Comparison of ENCODE assay signal across 18 cellular contexts in genomic region chr3:98885851-98886250, GRCh38. TPM values are rescaled to one million over a fixed set of nuclear protein-coding genes. Genes with fewer than 3 reads are reported as not detected.
DNase-seq lines count a peak whose midpoint lies in the region; ATAC-seq and TF ChIP-seq lines count a peak whose summit lies in the region.
"Had no signal": no experiment of that assay in that cellular context is flagged by ENCODE, and none has a peak within 500 bp of the region (broad histone marks: within the 10 kb centered on the region; RNA-seq: fewer than 3 reads in every experiment).

No MANE protein-coding gene starts in this region.

- no peak for TF ChIP-seq EP300 in upper lobe of left lung (IDR thresholded peaks at IDR 0.05)
- no peak for TF ChIP-seq EP300 in tibial nerve (IDR thresholded peaks at IDR 0.05)

- H3K4ac ChIP-seq in mesendoderm (ENCODE audit: low read depth, low read length), result no peak overlapping the region

- H3K9me3 ChIP-seq in upper lobe of left lung (no peaks in the 10 kb centered on the region), tibial nerve (no peaks in the 10 kb centered on the region)
- H3K9me3 ChIP-seq: prostate gland had no signal

- no peak overlapping the region for H4K5ac ChIP-seq in mesendoderm (ENCODE audit: low read length)

- H3K56ac ChIP-seq in mesendoderm (ENCODE audit: low read length), result no peak overlapping the region

- no peak overlapping the region for H3K4me2 ChIP-seq in mesendoderm (ENCODE audit: low read length)

- H4K8ac ChIP-seq in mesendoderm (ENCODE audit: low read depth, low read length), result no peak overlapping the region

- no peaks in the 10 kb centered on the region for H3K27me3 Mint-ChIP-seq in Calu3 (ENCODE audit: unreplicated experiment)

- H2AK5ac ChIP-seq in mesendoderm (ENCODE audit: low read length), result no peak overlapping the region

- H3K27me3 ChIP-seq in mesendoderm (ENCODE audit: insufficient read depth, low read length, poor library complexity) (no peaks in the 10 kb centered on the region), upper lobe of left lung (no peaks in the 10 kb centered on the region), tibial nerve (no peaks in the 10 kb centered on the region)

- H3K36me3 Mint-ChIP-seq in Calu3 (ENCODE audit: insufficient read depth, unreplicated experiment), result peaks cover 43% of the 10 kb centered on the region

- no peak overlapping the region for H3K27ac ChIP-seq in mesendoderm (ENCODE audit: low read depth, low read length)
- H3K27ac ChIP-seq in upper lobe of left lung, result no peak overlapping the region
- peak overlapping the region in 2 of 4 donors; percentile 48 to 74 for H3K27ac ChIP-seq in tibial nerve
- H3K27ac ChIP-seq: prostate gland had no signal

- no TSS peak for BruUV-seq in Calu3 (replicated peaks; lab: Mats Ljungman, UMichigan)

- H3K9ac ChIP-seq in mesendoderm (ENCODE audit: low read length), result no peak overlapping the region

- peaks cover 11% of the 10 kb centered on the region for H3K4me1 ChIP-seq in mesendoderm (ENCODE audit: control insufficient read depth, low read depth, low read length)
- H3K4me1 ChIP-seq in upper lobe of left lung, result peaks cover 0 to 14% (median 6%) of the 10 kb centered on the region in 4 donors
- peaks cover 0 to 72% (median 18%) of the 10 kb centered on the region in 4 donors for H3K4me1 ChIP-seq in tibial nerve
- H3K4me1 ChIP-seq: prostate gland had no signal

- H2BK120ac ChIP-seq in mesendoderm (ENCODE audit: low read depth, low read length), result no peak overlapping the region

- DNase-seq in Calu3 (no peak), M059J (ENCODE audit: low read depth) (peak; percentile 77), choroid plexus epithelial cell (ENCODE audit: low read depth) (peak; percentile 67), mesendoderm (peak; percentile 49), MV-4-11 (lab: John Stamatoyannopoulos, UW) (no peak), upper lobe of left lung (no peak), NCI-H2171 (lab: John Stamatoyannopoulos, UW) (no peak), tibial nerve (ENCODE audit: low spot score in 2 of 2) (no peak)
- DNase-seq: activated CD8-positive, alpha-beta memory T cell treated with anti-CD3 and anti-CD28 coated beads, Interleukin-2, amount 10 ng/mL, durations not matched to agents 7 days and 5 days; activated gamma-delta T cell treated with Interleukin-2 at 50 U/mL for 16 hours; aorta; COR-L47; GF-D8; kidney glomerular epithelial cell; NCI-H748 treated with DMSO at 0.1 percent for 48 hours; RPMI8226 had no signal

- TF ChIP-seq POLR2A in upper lobe of left lung (IDR thresholded peaks at IDR 0.05) (no peak), tibial nerve (IDR thresholded peaks at IDR 0.05) (no peak)

- H3K27ac Mint-ChIP-seq in Calu3 (ENCODE audit: unreplicated experiment), result peak overlapping the region; percentile 41
- H3K27ac Mint-ChIP-seq: activated CD8-positive, alpha-beta memory T cell treated with anti-CD3 and anti-CD28 coated beads, Interleukin-2, amount 10 ng/mL, durations not matched to agents 7 days and 5 days had no signal

- H3K79me1 ChIP-seq in mesendoderm (ENCODE audit: low read length), result peaks cover 11% of the 10 kb centered on the region

- CTCF ChIA-PET in Calu3 (lab: Charles Lee), result interaction anchor here (0.7 kb wide), 1 partner anchor 64 kb away, joined by 7 read pairs; no protein-coding TSS in a partner anchor

- no peaks in the 10 kb centered on the region for H3K9me3 Mint-ChIP-seq in Calu3 (ENCODE audit: low read depth, unreplicated experiment)

- H3K4me3 ChIP-seq in choroid plexus epithelial cell (ENCODE audit: low read depth, low read length), result no peak overlapping the region
- H3K4me3 ChIP-seq in mesendoderm (ENCODE audit: low read length), result no peak overlapping the region
- H3K4me3 ChIP-seq in upper lobe of left lung, result no peak overlapping the region
- H3K4me3 ChIP-seq in tibial nerve, result no peak overlapping the region
- H3K4me3 ChIP-seq: prostate gland had no signal

- H2BK15ac ChIP-seq in mesendoderm (replicated peaks; ENCODE audit: low read depth), result no peak overlapping the region

- no peak overlapping the region for H3K23ac ChIP-seq in mesendoderm (ENCODE audit: low read length)

- no CpG with 5 or more reads among the region's 1 CpG for WGBS in mesendoderm (ENCODE audit: extremely low coverage, insufficient coverage, low lambda C conversion rate)
- 84 to 93% methylated on average over 1 of the region's 1 CpG for WGBS in upper lobe of left lung, 2 donors
- WGBS in tibial nerve, 2 donors, result 24 to 28% methylated on average over 1 of the region's 1 CpG

- peak overlapping the region; percentile 24 for H3K4me3 Mint-ChIP-seq in Calu3 (ENCODE audit: low read depth, unreplicated experiment)
- H3K4me3 Mint-ChIP-seq: activated CD8-positive, alpha-beta memory T cell treated with anti-CD3 and anti-CD28 coated beads, Interleukin-2, amount 10 ng/mL, durations not matched to agents 7 days and 5 days had no signal

- H3K4me1 Mint-ChIP-seq in Calu3 (ENCODE audit: low read depth, unreplicated experiment), result peaks cover 19% of the 10 kb centered on the region
- H3K4me1 Mint-ChIP-seq: activated CD8-positive, alpha-beta memory T cell treated with anti-CD3 and anti-CD28 coated beads, Interleukin-2, amount 10 ng/mL, durations not matched to agents 7 days and 5 days had no signal

- intact Hi-C loops in Calu3 (cut with micrococcal nuclease; ENCODE audit: unreplicated experiment), result no loop called here

- peaks cover 25% of the 10 kb centered on the region for H3K79me2 ChIP-seq in mesendoderm (ENCODE audit: control insufficient read depth, insufficient read depth, low read length)

- H3K36me3 ChIP-seq in mesendoderm (ENCODE audit: control insufficient read depth, insufficient read depth, low read length), result no peaks in the 10 kb centered on the region
- peaks cover 0 to 4% (median 0%) of the 10 kb centered on the region in 4 donors for H3K36me3 ChIP-seq in upper lobe of left lung
- peaks cover 0 to 11% (median 0%) of the 10 kb centered on the region in 3 donors for H3K36me3 ChIP-seq in tibial nerve
- H3K36me3 ChIP-seq: prostate gland had no signal

- no peak overlapping the region for H3K18ac ChIP-seq in mesendoderm (ENCODE audit: low read length)

- no peak for ATAC-seq in upper lobe of left lung (ENCODE audit: low FRiP score in 2 of 2)
- ATAC-seq: activated CD4-positive, CD25-positive, alpha-beta regulatory T cell treated with anti-CD3 and anti-CD28 coated beads, Interleukin-2, amount 50 U/mL, for 24 hours; activated CD8-positive, alpha-beta memory T cell treated with anti-CD3 and anti-CD28 coated beads, Interleukin-2, amount 10 ng/mL, durations not matched to agents 7 days and 5 days had no signal

- TF ChIP-seq CTCF in Calu3 (IDR thresholded peaks at IDR 0.05; ENCODE audit: unreplicated experiment) (no peak), choroid plexus epithelial cell (conservative IDR thresholded peaks at IDR 0.05; ENCODE audit: low read depth, low read length) (no peak), upper lobe of left lung (IDR thresholded peaks at IDR 0.05) (no peak), tibial nerve (IDR thresholded peaks at IDR 0.05) (no peak)

- H2BK5ac ChIP-seq in mesendoderm (ENCODE audit: low read length), result no peak overlapping the region

RNA-seq across cellular contexts. Expression of gene DCBLD2, which starts 15.6 kb away (rescaled TPM):
- 115 and 178 TPM in 2 replicates for total RNA-seq in Calu3 (2022)
- total RNA-seq in M059J (2014; rRNA removed; shearing (Covaris generic)), result 380 and 529 TPM in 2 replicates
- polyA plus RNA-seq in mesendoderm (2013, experiment 1 of 2), result 36.9 TPM
- 34.8 TPM for polyA plus RNA-seq in mesendoderm (2013, experiment 2 of 2)
- 10 to 100 TPM; 20.4 to 42.8 (median 27.8) TPM for total RNA-seq in upper lobe of left lung
- 10 to 100 TPM; 37.8 to 51.9 (median 43.6) TPM for total RNA-seq in tibial nerve

Comparison
In these comparisons a context has a peak if more than half of its experiments do, and no peak if none do; other contexts are left out.
1. DNase-seq: peak in M059J (single experiment), choroid plexus epithelial cell (single experiment) and mesendoderm (single experiment); none in Calu3 (single experiment), MV-4-11 (single experiment), upper lobe of left lung (0 of 2), NCI-H2171 (single experiment) and tibial nerve (0 of 2).